22 cellular contexts compared by ENCODE assay signal in the genomic region with DNA sequence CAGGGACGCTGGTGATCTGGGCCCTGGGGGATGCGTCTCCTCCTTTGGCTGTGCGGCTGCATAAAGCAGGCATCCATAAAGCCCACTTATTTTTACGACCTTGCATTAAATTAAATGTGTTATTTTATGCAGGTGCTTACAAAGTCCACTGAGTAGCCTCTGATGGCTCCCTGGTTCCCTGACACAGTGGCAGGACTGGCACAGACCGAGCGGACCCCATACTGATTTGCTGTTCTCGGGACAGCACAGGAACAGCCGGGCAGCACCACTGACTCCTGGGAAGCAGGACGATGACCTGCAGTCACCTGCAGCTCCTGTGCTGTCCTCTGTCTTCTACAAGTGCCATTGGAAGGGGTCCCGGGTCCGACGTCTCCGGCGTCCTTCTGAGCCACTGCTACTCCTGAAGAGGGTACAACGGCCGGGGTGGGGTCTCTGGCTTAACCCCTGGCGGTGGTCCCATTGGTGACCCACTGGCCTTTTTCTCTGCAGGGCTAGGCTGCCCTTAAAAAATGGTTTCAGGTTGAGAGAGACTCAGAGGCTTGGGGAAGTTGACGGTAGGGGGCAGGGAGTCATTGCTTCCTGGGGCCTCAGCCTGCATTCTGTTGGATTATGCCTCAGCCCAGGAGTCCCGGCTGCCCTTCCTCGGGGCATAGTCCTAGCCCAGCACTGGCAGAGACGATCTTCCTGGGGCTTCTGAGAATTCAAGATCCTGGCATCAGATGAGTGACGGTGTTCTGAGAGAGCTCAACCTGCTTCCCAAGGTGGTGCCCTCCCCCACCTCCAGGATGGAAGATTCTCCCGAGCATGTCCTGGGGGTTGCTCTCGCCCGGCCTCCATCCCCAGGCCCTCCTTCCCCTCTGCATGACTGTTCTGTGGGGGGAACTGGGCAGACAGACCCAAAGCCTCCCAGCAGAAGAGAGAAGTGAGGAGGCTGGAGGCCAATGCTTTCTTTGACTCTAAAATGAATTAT.
"Had no signal": no experiment of that assay in that cellular context is flagged by ENCODE, and none has a peak within 500 bp of the region (broad histone marks: within the 10 kb centered on the region; RNA-seq: fewer than 3 reads in every experiment).

No MANE protein-coding gene starts in this region.

- H3K36me3 ChIP-seq: esophagus squamous epithelium, gastrocnemius medialis, thoracic aorta, vagina had no signal

- H3K27ac Mint-ChIP-seq: activated naive CD4-positive, alpha-beta T cell treated with anti-CD3 and anti-CD28 coated beads, Interleukin-2, amount 50 U/mL, for 24 hours; effector memory CD8-positive, alpha-beta T cell; naive B cell; type B pancreatic cell had no signal

- H3K4me3 Mint-ChIP-seq: activated naive CD4-positive, alpha-beta T cell treated with anti-CD3 and anti-CD28 coated beads, Interleukin-2, amount 50 U/mL, for 24 hours; effector memory CD8-positive, alpha-beta T cell; naive B cell; type B pancreatic cell had no signal

- H3K4me1 ChIP-seq: body of pancreas, esophagus squamous epithelium, gastrocnemius medialis, vagina had no signal

- H3K4me1 Mint-ChIP-seq: activated naive CD4-positive, alpha-beta T cell treated with anti-CD3 and anti-CD28 coated beads, Interleukin-2, amount 50 U/mL, for 24 hours had no signal

- H3K9me3 ChIP-seq: body of pancreas, esophagus squamous epithelium, gastrocnemius medialis, mucosa of descending colon, thoracic aorta, vagina had no signal

- H3K36me3 Mint-ChIP-seq: activated naive CD4-positive, alpha-beta T cell treated with anti-CD3 and anti-CD28 coated beads, Interleukin-2, amount 50 U/mL, for 24 hours; naive B cell had no signal

- H3K27me3 ChIP-seq: body of pancreas, gastrocnemius medialis, vagina had no signal

- H3K4me3 ChIP-seq: body of pancreas, esophagus squamous epithelium, gastrocnemius medialis, mucosa of descending colon, thoracic aorta, vagina had no signal

- H3K27ac ChIP-seq: body of pancreas, gastrocnemius medialis, thoracic aorta, vagina had no signal

- H3K27me3 Mint-ChIP-seq: activated naive CD4-positive, alpha-beta T cell treated with anti-CD3 and anti-CD28 coated beads, Interleukin-2, amount 50 U/mL, for 24 hours had no signal

- DNase-seq: activated CD4-positive, alpha-beta T cell treated with anti-CD3 and anti-CD28 coated beads for 1 hour; activated CD4-positive, alpha-beta T cell treated with anti-CD3 and anti-CD28 coated beads, Interleukin-2, amount 50 U/mL, for 4 hours; activated gamma-delta T cell treated with Interleukin-2 at 50 U/mL for 16 hours; activated T-cell treated with anti-CD3 and anti-CD28 coated beads for 4 hours; anterior cingulate cortex; body of pancreas; dermis blood vessel endothelial cell; effector memory CD8-positive, alpha-beta T cell; esophagus squamous epithelium; gastrocnemius medialis; hippocampal formation; mesenchymal stem cell; mucosa of descending colon; naive B cell; occipital lobe; stimulated activated CD4-positive, alpha-beta T cell treated with anti-CD3 and anti-CD28 coated beads, Interleukin-4, amount 100 ng/mL, for 1 hour; stimulated activated naive CD4-positive, alpha-beta T cell; T-helper 9 cell had no signal

- ATAC-seq: body of pancreas; effector memory CD8-positive, alpha-beta T cell; gastrocnemius medialis; mucosa of descending colon had no signal

- H3K9me3 Mint-ChIP-seq: activated naive CD4-positive, alpha-beta T cell treated with anti-CD3 and anti-CD28 coated beads, Interleukin-2, amount 50 U/mL, for 24 hours; effector memory CD8-positive, alpha-beta T cell; type B pancreatic cell had no signal
